19 cellular contexts compared by ENCODE assay signal in genomic region chr9:116543731-116544400, GRCh38.
DNase-seq lines count a peak whose midpoint lies in the region; ATAC-seq and TF ChIP-seq lines count a peak whose summit lies in the region.
"Had no signal": no experiment of that assay in that cellular context is flagged by ENCODE, and none has a peak within 500 bp of the region (broad histone marks: within the 10 kb centered on the region; RNA-seq: fewer than 3 reads in every experiment).

No MANE protein-coding gene starts in this region.

- DNase-seq in EL (peak; percentile 86), amniotic epithelial cell (ENCODE audit: low read depth) (peak; percentile 25), foreskin fibroblast (peak; percentile 86 to 88), sciatic nerve (ENCODE audit: low spot score) (no peak), medulla oblongata (ENCODE audit: extremely low spot score) (no peak)
- DNase-seq in CD4-positive, alpha-beta T cell, result no peak
- DNase-seq: activated CD4-positive, alpha-beta T cell treated with anti-CD3 and anti-CD28 coated beads for 1 hour; activated naive CD8-positive, alpha-beta T cell treated with anti-CD3 and anti-CD28 coated beads for 36 hours; BE2C; dermis blood vessel endothelial cell; KBM-7; NCI-H1417; NCI-H446 treated with DMSO at 0.1 percent for 48 hours; stimulated activated CD4-positive, alpha-beta T cell treated with anti-CD3 and anti-CD28 coated beads, Interleukin-1b, Interleukin-23, amount 100 ng/mL, for 48 hours; stimulated activated CD8-positive, alpha-beta memory T cell treated with anti-CD3 and anti-CD28 coated beads, Interleukin-4, amount 100 ng/mL, for 48 hours; trophoblast cell had no signal

- peaks cover 4% of the 10 kb centered on the region for H3K36me3 Mint-ChIP-seq in CD4-positive, alpha-beta T cell (ENCODE audit: low read depth)

- H3K9me3 Mint-ChIP-seq in CD4-positive, alpha-beta T cell, result peaks cover 4% of the 10 kb centered on the region

- TF ChIP-seq CTCF in foreskin fibroblast (IDR thresholded peaks at IDR 0.05; ENCODE audit: low read depth, low read length), result no peak
- no peak for TF ChIP-seq CTCF in CD4-positive, alpha-beta T cell (IDR thresholded peaks at IDR 0.05)

- no peaks in the 10 kb centered on the region for H3K27me3 ChIP-seq in CD4-positive, alpha-beta T cell (ENCODE audit: control insufficient read depth, insufficient read depth, low read length)
- H3K27me3 ChIP-seq: BE2C had no signal

- ATAC-seq in sciatic nerve, result peak; percentile 71
- ATAC-seq in GM18520 (IDR thresholded peaks at IDR 0.05; ENCODE audit: unreplicated experiment), result no peak
- ATAC-seq in CD4-positive, alpha-beta T cell (ENCODE audit: poor library complexity), result no peak
- ATAC-seq in GM18502 (IDR thresholded peaks at IDR 0.05; ENCODE audit: poor library complexity, unreplicated experiment), result no peak

- H3K9me3 ChIP-seq in CD4-positive, alpha-beta T cell (ENCODE audit: control insufficient read depth, low read length), result no peaks in the 10 kb centered on the region
- H3K9me3 ChIP-seq: BE2C had no signal

- intact Hi-C loops in sciatic nerve (cut with DNase I), result no loop called here
- intact Hi-C loops in CD4-positive, alpha-beta T cell (cut with DNase I, micrococcal nuclease), result no loop called here

- POLR2A ChIA-PET in CD4-positive, alpha-beta T cell (lab: Charles Lee), result no interaction called here

- H3K27ac ChIP-seq in CD4-positive, alpha-beta T cell (ENCODE audit: low read depth, low read length), result no peak overlapping the region

- H3K4me1 Mint-ChIP-seq in CD4-positive, alpha-beta T cell (ENCODE audit: low read depth), result no peaks in the 10 kb centered on the region

- no peak overlapping the region for H3K27ac Mint-ChIP-seq in CD4-positive, alpha-beta T cell
- H3K27ac Mint-ChIP-seq: activated naive CD8-positive, alpha-beta T cell treated with anti-CD3 and anti-CD28 coated beads for 36 hours; progenitor cell of endocrine pancreas had no signal

- H3K4me3 Mint-ChIP-seq in CD4-positive, alpha-beta T cell, result no peak overlapping the region
- H3K4me3 Mint-ChIP-seq: activated naive CD8-positive, alpha-beta T cell treated with anti-CD3 and anti-CD28 coated beads for 36 hours had no signal

- CTCF ChIA-PET in CD4-positive, alpha-beta T cell (lab: Charles Lee), result no interaction called here

- H3K27me3 Mint-ChIP-seq in CD4-positive, alpha-beta T cell, result no peaks in the 10 kb centered on the region
- H3K27me3 Mint-ChIP-seq: activated naive CD8-positive, alpha-beta T cell treated with anti-CD3 and anti-CD28 coated beads for 36 hours; progenitor cell of endocrine pancreas had no signal

- H3K4me3 ChIP-seq in foreskin fibroblast (ENCODE audit: low read depth in 1 of 2, low read length in 2 of 2), result no peak overlapping the region

Comparison
In these comparisons a context has a peak if more than half of its experiments do, and no peak if none do; other contexts are left out.
1. DNase-seq: peak in EL (single experiment), amniotic epithelial cell (single experiment) and foreskin fibroblast (2 of 2); none in sciatic nerve (single experiment), CD4-positive, alpha-beta T cell (0 of 10) and medulla oblongata (single experiment).